13 cellular contexts compared by ENCODE assay signal in genomic region chr11:41309716-41310115, GRCh38.
A peak's percentile ranks its signal among the peaks of the same experiment; 100 is the strongest.
DNase-seq lines count a peak whose midpoint lies in the region; ATAC-seq and TF ChIP-seq lines count a peak whose summit lies in the region.
"Had no signal": no experiment of that assay in that cellular context is flagged by ENCODE, and none has a peak within 500 bp of the region (broad histone marks: within the 10 kb centered on the region; RNA-seq: fewer than 3 reads in every experiment).

No MANE protein-coding gene starts in this region.

- no peaks in the 10 kb centered on the region for H3K36me3 ChIP-seq in KMS-11 (ENCODE audit: insufficient read depth)
- H3K36me3 ChIP-seq: esophagus muscularis mucosa, left lung had no signal

- H3K4me1 ChIP-seq in KMS-11 (ENCODE audit: low read depth, poor library complexity, severe bottlenecking) = peaks cover 38% of the 10 kb centered on the region
- H3K4me1 ChIP-seq: esophagus muscularis mucosa, left lung, psoas muscle had no signal

- ATAC-seq in GM18870 (IDR thresholded peaks at IDR 0.05; ENCODE audit: unreplicated experiment) = peak; percentile 14
- ATAC-seq in HG02588 (IDR thresholded peaks at IDR 0.05; ENCODE audit: unreplicated experiment) = peak; percentile 20
- ATAC-seq: HCT116, left lung, psoas muscle had no signal

- peak; percentile 11 for DNase-seq in inferior parietal cortex (ENCODE audit: extremely low spot score)
- no peak for DNase-seq in SKM-1 treated with dmso at 0.1 percent for 144 hours (lab: John Stamatoyannopoulos, UW; ENCODE audit: unreplicated experiment)
- DNase-seq in DMS114 treated with DMSO at 0.1 percent for 48 hours (lab: John Stamatoyannopoulos, UW; ENCODE audit: unreplicated experiment) = no peak
- no peak for DNase-seq in GM10248 (ENCODE audit: extremely low spot score)
- DNase-seq: left lung, NCI-H1092 treated with DMSO at 0.1 percent for 48 hours, psoas muscle, SIG-M5 had no signal

- H2AFZ ChIP-seq in KMS-11 (ENCODE audit: low read depth) = peak overlapping the region; percentile 42

- H3K27ac ChIP-seq in KMS-11 = peak overlapping the region; percentile 67
- H3K27ac ChIP-seq: esophagus muscularis mucosa, left lung, psoas muscle had no signal

- H3K4me2 ChIP-seq in KMS-11 = peak overlapping the region; percentile 62

- CTCF ChIA-PET in GM10248 (lab: Yijun Ruan, JAX) = interaction anchor here (0.7 to 1.9 kb wide), 5 partner anchors 8 to 14 kb away, joined by 3 to 5 read pairs (median 4); no protein-coding TSS in a partner anchor

- H3K4me3 ChIP-seq in KMS-11 (IDR thresholded peaks at IDR 0.05; ENCODE audit: insufficient read depth, low read depth, low read length) = no peak overlapping the region
- H3K4me3 ChIP-seq: esophagus muscularis mucosa, left lung, psoas muscle had no signal

- H3K79me2 ChIP-seq in KMS-11 (ENCODE audit: insufficient read depth, low read depth) = no peaks in the 10 kb centered on the region

- H3K27me3 ChIP-seq in KMS-11 (ENCODE audit: insufficient read depth, low read depth) = no peaks in the 10 kb centered on the region
- H3K27me3 ChIP-seq: esophagus muscularis mucosa, left lung had no signal

- H4K20me1 ChIP-seq in KMS-11 (ENCODE audit: insufficient read depth) = no peaks in the 10 kb centered on the region

- POLR2A ChIA-PET in GM10248 (lab: Yijun Ruan, JAX) = no interaction called here

- TF ChIP-seq CTCF in KMS-11 (conservative IDR thresholded peaks at IDR 0.05; ENCODE audit: low read depth, low read length) (peak; percentile 71), GM10248 (IDR thresholded peaks at IDR 0.05; ENCODE audit: control extremely low read depth, extremely low read depth, low read depth, missing control alignments) (no peak)

- H3K9ac ChIP-seq in KMS-11 = peak overlapping the region; percentile 12; the same call in 1 of the 2 replicates
